Comparison of ENCODE assay signal across 26 cellular contexts in genomic region chr4:78205601-78206000, GRCh38.
DNase-seq lines count a peak whose midpoint lies in the region; ATAC-seq, FAIRE-seq and TF ChIP-seq lines count a peak whose summit lies in the region.
"Had no signal": no experiment of that assay in that cellular context is flagged by ENCODE, and none has a peak within 500 bp of the region (broad histone marks: within the 10 kb centered on the region; RNA-seq: fewer than 3 reads in every experiment).

No MANE protein-coding gene starts in this region.

- H2AFZ ChIP-seq in GM12878 (ENCODE audit: control insufficient read depth, low read depth, low read length) = no peak overlapping the region
- H2AFZ ChIP-seq: hepatocyte had no signal

- no TSS peak for BruUV-seq in GM12878 (replicated peaks; lab: Mats Ljungman, UMichigan)

- no peak for TF ChIP-seq CTCF in GM12878 (IDR thresholded peaks at IDR 0.05 in 2 of 3, conservative IDR thresholded peaks at IDR 0.05 in 1 of 3; ENCODE audit: control insufficient read depth in 2 of 3, extremely low read depth in 1 of 3, insufficient read depth in 1 of 3, low read depth in 3 of 3, low read length in 3 of 3)

- POLR2A ChIA-PET in GM12878 (lab: Charles Lee) = interaction anchor here (1.0 kb wide), 2 partner anchors 16 to 76 kb away, joined by 3 read pairs; no protein-coding TSS in a partner anchor

- no peak for TF ChIP-seq EP300 in GM12878 (IDR thresholded peaks at IDR 0.05; ENCODE audit: borderline replicate concordance in 1 of 2, control insufficient read depth in 1 of 2, low read depth in 2 of 2, low read length in 2 of 2)

- no peaks in the 10 kb centered on the region for H4K20me1 ChIP-seq in GM12878 (ENCODE audit: control insufficient read depth, insufficient read depth)

- no peak for TF ChIP-seq POLR2A in GM12878 (IDR thresholded peaks at IDR 0.05; ENCODE audit: low read depth, low read length)

- H3K4me1 ChIP-seq in HUES64 (ENCODE audit: insufficient read depth, low read length) (peaks cover 45% of the 10 kb centered on the region), GM12878 (ENCODE audit: control insufficient read depth, insufficient read depth, low read length) (no peaks in the 10 kb centered on the region)
- H3K4me1 ChIP-seq: gastrocnemius medialis, sigmoid colon had no signal

- H3K9ac ChIP-seq in HUES64 (ENCODE audit: low read depth, low read length) = peak overlapping the region; percentile 30; the same call in 1 of the 2 replicates
- no peak overlapping the region for H3K9ac ChIP-seq in GM12878 (ENCODE audit: control insufficient read depth, insufficient read depth, low read length)

- H3K27me3 ChIP-seq in HUES64 (ENCODE audit: insufficient read depth, low read length) = no peaks in the 10 kb centered on the region
- H3K27me3 ChIP-seq in GM12878 (replicated peaks in 1 of 2; ENCODE audit: control insufficient read depth in 2 of 2, insufficient read depth in 2 of 2, low read length in 1 of 2) = no peaks in the 10 kb centered on the region
- H3K27me3 ChIP-seq: esophagus squamous epithelium, gastrocnemius medialis, hepatocyte, sigmoid colon had no signal

- H3K27ac ChIP-seq in HUES64 (ENCODE audit: low read depth, low read length) (peak overlapping the region; percentile 33; the same call in 1 of the 2 replicates), GM12878 (ENCODE audit: control insufficient read depth, insufficient read depth) (no peak overlapping the region)
- H3K27ac ChIP-seq: coronary artery, esophagus squamous epithelium, gastrocnemius medialis, hepatocyte, HL-60, sigmoid colon had no signal

- H3K79me2 ChIP-seq in GM12878 (ENCODE audit: control insufficient read depth, insufficient read depth, low read length) = no peaks in the 10 kb centered on the region

- SMC1A ChIA-PET in GM12878 (lab: Charles Lee; ENCODE audit: uncharacterized antibody, unreplicated experiment) = interaction anchor here (1.0 to 4.7 kb wide), 7 partner anchors 18 to 92 kb away, joined by 3 to 40 read pairs (median 13); no protein-coding TSS in a partner anchor

- FAIRE-seq in GM12878 (lab: Jason Lieb, UNC) (no peak), frontal cortex (lab: Jason Lieb, UNC) (no peak)
- FAIRE-seq: islet of Langerhans had no signal

- DNase-seq in GM12878 (ENCODE audit: low read depth, low spot score) = no peak
- peak; percentile 27 for DNase-seq in left kidney (ENCODE audit: low read depth, low spot score)
- DNase-seq in retina = peak; percentile 37
- no peak for DNase-seq in NCI-H510A treated with DMSO at 0.1 percent for 48 hours (lab: John Stamatoyannopoulos, UW)
- DNase-seq in stimulated activated CD4-positive, alpha-beta T cell treated with anti-CD3 and anti-CD28 coated beads, Interleukin-4, amount 100 ng/mL, for 4 hours = no peak
- DNase-seq in frontal cortex (ENCODE audit: low spot score in 2 of 2) = no peak
- DNase-seq: activated CD8-positive, alpha-beta T cell treated with anti-CD3 and anti-CD28 coated beads for 36 hours; anterior cingulate cortex; DMS79 treated with DMSO at 0.1 percent for 48 hours; esophagus squamous epithelium; gastrocnemius medialis; NCI-H1105; NCI-H2029; NCI-H2227 treated with DMSO at 0.1 percent for 48 hours; NCI-H774; posterior cingulate gyrus; sigmoid colon; stimulated activated naive CD4-positive, alpha-beta T cell treated with Interleukin-2 at 50 U/mL for 16 hours; T-helper 17 cell had no signal

- RAD21 ChIA-PET in GM12878 (lab: Charles Lee; ENCODE audit: unreplicated experiment) = interaction anchor here (0.7 to 3.6 kb wide), 4 partner anchors 18 to 146 kb away, joined by 3 to 24 read pairs (median 14); no protein-coding TSS in a partner anchor

- H3K36me3 ChIP-seq in HUES64 (ENCODE audit: insufficient read depth, low read length) (no peaks in the 10 kb centered on the region), GM12878 (ENCODE audit: control insufficient read depth in 2 of 2, insufficient read depth in 2 of 2, low read length in 1 of 2) (no peaks in the 10 kb centered on the region)
- H3K36me3 ChIP-seq: esophagus squamous epithelium, gastrocnemius medialis, sigmoid colon had no signal

- in situ Hi-C loops in GM12878 (cut with MboI) = no loop called here

- WGBS in HUES64 = 67% methylated on average over 2 of the region's 2 CpGs
- 71% methylated on average over 2 of the region's 2 CpGs for WGBS in GM12878 (ENCODE audit: insufficient coverage, insufficient replicate concordance, low lambda C conversion rate, missing lambda C conversion rate)

- H3K9me3 ChIP-seq in HUES64 (ENCODE audit: insufficient read depth, low read depth, low read length) (no peaks in the 10 kb centered on the region), GM12878 (replicated peaks; ENCODE audit: control insufficient read depth, insufficient read depth, low read length) (no peaks in the 10 kb centered on the region)
- H3K9me3 ChIP-seq: esophagus squamous epithelium, gastrocnemius medialis, sigmoid colon had no signal

- CTCF ChIA-PET in GM12878 (lab: Yijun Ruan, JAX) = no interaction called here

- TF ChIP-seq RAD21 in GM12878 (IDR thresholded peaks at IDR 0.05; ENCODE audit: insufficient read depth, low read depth, low read length) = no peak

- peak; percentile 28 for ATAC-seq in GM12878
- ATAC-seq: activated CD8-positive, alpha-beta T cell treated with anti-CD3 and anti-CD28 coated beads for 36 hours; activated naive CD4-positive, alpha-beta T cell treated with anti-CD3 and anti-CD28 coated beads, Interleukin-2, amount 50 U/mL, for 72 hours; activated T-helper 17 cell treated with anti-CD3 and anti-CD28 coated beads, Interleukin-2, amount 50 U/mL, for 72 hours; gastrocnemius medialis; T-helper 17 cell had no signal

- H3K4me3 ChIP-seq in HUES64 (ENCODE audit: low read length) (no peak overlapping the region), GM12878 (no peak overlapping the region)
- H3K4me3 ChIP-seq: coronary artery, esophagus squamous epithelium, gastrocnemius medialis, hepatocyte, sigmoid colon had no signal

- intact Hi-C loops in GM12878 (cut with micrococcal nuclease; ENCODE audit: unreplicated experiment) = no loop called here

- H3K4me2 ChIP-seq in GM12878 (ENCODE audit: control insufficient read depth, insufficient read depth) = no peak overlapping the region
- H3K4me2 ChIP-seq: hepatocyte had no signal

TF ChIP-seq in GM12878, 131 proteins besides CTCF, POLR2A, EP300 and RAD21 (continues in another document):
- no peak for TF ChIP-seq MYC (IDR thresholded peaks at IDR 0.05; ENCODE audit: insufficient read depth, insufficient read length, insufficient replicate concordance, low read length, severe bottlenecking)
- TF ChIP-seq MAX (IDR thresholded peaks at IDR 0.05; ENCODE audit: low read depth, low read length) = no peak
- TF ChIP-seq PRDM15 (CRISPR knock-in tag; IDR thresholded peaks at IDR 0.05) = no peak
- no peak for TF ChIP-seq SMARCA5 (IDR thresholded peaks at IDR 0.05)
- no peak for TF ChIP-seq NR2C2 (IDR thresholded peaks at IDR 0.05; ENCODE audit: borderline replicate concordance, control insufficient read depth, insufficient read length, low read depth)
- no peak for TF ChIP-seq EGR1 (IDR thresholded peaks at IDR 0.05; ENCODE audit: borderline replicate concordance in 1 of 2, low read depth in 2 of 2, low read length in 2 of 2)
- TF ChIP-seq RBBP5 (conservative IDR thresholded peaks at IDR 0.05) = no peak

Comparison
In these comparisons a context has a peak if more than half of its experiments do, and no peak if none do; other contexts are left out.
1. DNase-seq: peak in left kidney (single experiment) and retina (single experiment); none in GM12878 (single experiment), NCI-H510A treated with DMSO at 0.1 percent for 48 hours (single experiment), stimulated activated CD4-positive, alpha-beta T cell treated with anti-CD3 and anti-CD28 coated beads, Interleukin-4, amount 100 ng/mL, for 4 hours (0 of 2) and frontal cortex (0 of 2).